Comparison of ENCODE assay signal across 1 cellular context in the genomic region with DNA sequence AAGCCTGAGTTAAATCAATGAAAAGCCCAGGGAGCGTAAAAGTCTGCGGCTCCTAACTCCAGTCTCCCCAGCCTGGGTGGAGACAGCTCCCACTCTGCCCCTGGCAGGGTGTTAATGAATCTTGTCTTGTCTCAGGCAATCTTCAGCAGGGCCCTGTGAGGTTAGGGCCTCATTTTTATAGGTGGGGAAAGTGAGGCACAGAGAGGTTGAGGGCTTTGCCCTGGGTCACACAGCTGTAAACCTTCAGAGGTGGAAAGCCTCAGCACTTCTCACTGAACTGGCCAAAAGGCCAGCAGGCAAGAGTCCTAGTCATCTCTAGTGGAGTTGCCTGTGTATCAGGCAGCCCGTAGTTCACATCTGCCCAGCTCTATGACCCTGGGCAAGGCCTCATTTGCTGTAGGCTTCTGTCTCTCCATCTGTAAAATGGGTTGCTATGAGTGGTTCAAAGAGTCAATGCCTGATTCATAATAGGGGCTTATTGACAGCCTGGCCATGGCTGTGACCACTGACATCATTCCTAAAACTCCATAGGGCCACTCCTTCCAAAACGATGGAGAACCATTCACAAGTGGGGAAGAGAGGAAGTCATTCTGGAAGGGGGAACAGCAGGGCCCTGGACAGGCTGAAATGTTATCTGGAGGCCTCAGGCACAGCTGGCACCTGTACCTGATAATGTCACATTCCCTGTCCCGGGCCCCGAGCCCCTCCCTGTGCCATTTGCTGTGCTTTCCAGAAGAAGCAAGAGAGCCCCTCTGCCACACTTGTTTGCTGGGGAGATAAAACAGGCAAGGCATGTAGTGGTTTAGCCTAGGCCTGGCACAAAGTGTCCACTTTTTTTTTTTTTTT.
TF ChIP-seq lines count a peak whose summit lies in the region.

No MANE protein-coding gene starts in this region.

TF ChIP-seq in IMR-90, 13 proteins besides CTCF, POLR2A, EP300 and RAD21:
- TF ChIP-seq MXI1 (IDR thresholded peaks at IDR 0.05; ENCODE audit: borderline replicate concordance, low read depth, low read length) (no peak), CHD1 (IDR thresholded peaks at IDR 0.05; ENCODE audit: low read depth, low read length) (no peak), RCOR1 (IDR thresholded peaks at IDR 0.05; ENCODE audit: insufficient replicate concordance, low read length) (no peak), FOS (IDR thresholded peaks at IDR 0.05; ENCODE audit: low read depth, low read length) (no peak), NFE2L2 (IDR thresholded peaks at IDR 0.05; ENCODE audit: low read depth, low read length) (no peak), MAFK (IDR thresholded peaks at IDR 0.05; ENCODE audit: low read depth, low read length) (no peak), BHLHE40 (IDR thresholded peaks at IDR 0.05; ENCODE audit: low read depth, low read length) (no peak), SMC3 (IDR thresholded peaks at IDR 0.05; ENCODE audit: low read depth, low read length) (no peak), RFX5 (IDR thresholded peaks at IDR 0.05; ENCODE audit: low read depth, low read length) (no peak), MAZ (IDR thresholded peaks at IDR 0.05; ENCODE audit: borderline replicate concordance, low read depth, low read length) (no peak), CEBPB (IDR thresholded peaks at IDR 0.05; ENCODE audit: low read depth, low read length) (no peak)
- TF ChIP-seq, protein P1, sequence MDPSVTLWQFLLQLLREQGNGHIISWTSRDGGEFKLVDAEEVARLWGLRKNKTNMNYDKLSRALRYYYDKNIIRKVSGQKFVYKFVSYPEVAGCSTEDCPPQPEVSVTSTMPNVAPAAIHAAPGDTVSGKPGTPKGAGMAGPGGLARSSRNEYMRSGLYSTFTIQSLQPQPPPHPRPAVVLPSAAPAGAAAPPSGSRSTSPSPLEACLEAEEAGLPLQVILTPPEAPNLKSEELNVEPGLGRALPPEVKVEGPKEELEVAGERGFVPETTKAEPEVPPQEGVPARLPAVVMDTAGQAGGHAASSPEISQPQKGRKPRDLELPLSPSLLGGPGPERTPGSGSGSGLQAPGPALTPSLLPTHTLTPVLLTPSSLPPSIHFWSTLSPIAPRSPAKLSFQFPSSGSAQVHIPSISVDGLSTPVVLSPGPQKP (IDR thresholded peaks at IDR 0.05; ENCODE audit: borderline replicate concordance, low read depth, low read length): no peak
- TF ChIP-seq, protein P2, sequence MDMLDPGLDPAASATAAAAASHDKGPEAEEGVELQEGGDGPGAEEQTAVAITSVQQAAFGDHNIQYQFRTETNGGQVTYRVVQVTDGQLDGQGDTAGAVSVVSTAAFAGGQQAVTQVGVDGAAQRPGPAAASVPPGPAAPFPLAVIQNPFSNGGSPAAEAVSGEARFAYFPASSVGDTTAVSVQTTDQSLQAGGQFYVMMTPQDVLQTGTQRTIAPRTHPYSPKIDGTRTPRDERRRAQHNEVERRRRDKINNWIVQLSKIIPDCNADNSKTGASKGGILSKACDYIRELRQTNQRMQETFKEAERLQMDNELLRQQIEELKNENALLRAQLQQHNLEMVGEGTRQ (IDR thresholded peaks at IDR 0.05; ENCODE audit: low read depth, low read length): no peak
